In the genomic region with DNA sequence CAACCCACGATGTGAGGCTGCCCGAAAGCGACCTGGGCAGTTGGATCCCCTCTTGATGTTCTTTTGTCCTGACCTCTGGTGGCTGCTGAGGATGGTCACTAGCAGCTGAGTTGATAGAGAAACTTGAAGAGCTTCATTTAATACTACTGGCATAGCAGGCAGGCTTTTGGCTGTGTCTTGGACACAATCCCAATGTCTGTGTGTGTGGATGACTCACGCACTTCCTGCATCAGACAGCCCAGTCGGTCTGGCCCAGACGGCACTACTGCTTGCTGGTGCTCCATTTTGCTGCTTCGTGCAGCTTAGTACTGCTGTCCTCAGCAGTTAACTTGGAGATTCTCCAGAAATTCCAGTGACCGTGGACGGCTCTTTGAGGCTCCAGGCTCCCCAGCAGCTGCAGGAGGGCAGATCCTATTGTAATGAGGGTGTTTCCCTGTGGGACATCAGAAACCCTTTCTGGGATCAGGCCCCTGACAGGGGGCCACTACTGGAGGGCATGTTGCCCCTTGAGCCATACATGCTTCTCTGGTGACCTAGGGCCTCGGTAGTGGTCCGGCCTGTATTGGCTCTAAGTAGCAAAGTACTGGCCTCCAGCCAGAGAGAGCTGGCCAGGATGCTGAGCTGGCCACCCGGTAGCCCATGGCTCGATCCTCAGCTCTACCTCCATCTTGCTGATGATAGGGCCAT, we compare ENCODE assay signal across 9 cellular contexts. TPM values are rescaled to one million over a fixed set of nuclear protein-coding genes. Genes with fewer than 3 reads are reported as not detected.
DNase-seq lines count a peak whose midpoint lies in the region; ATAC-seq, FAIRE-seq and TF ChIP-seq lines count a peak whose summit lies in the region.
"Had no signal": no experiment of that assay in that cellular context is flagged by ENCODE, and none has a peak within 500 bp of the region (broad histone marks: within the 10 kb centered on the region; RNA-seq: fewer than 3 reads in every experiment).

No MANE protein-coding gene starts in this region.

- peak overlapping the region; percentile 90 to 98 (median 96) for H3K27ac Mint-ChIP-seq in CD14-positive monocyte
- H3K27ac Mint-ChIP-seq: activated naive CD8-positive, alpha-beta T cell treated with anti-CD3 and anti-CD28 coated beads, Interleukin-2, amount 10 ng/mL, durations not matched to agents 7 days and 5 days had no signal

- H3K9me3 Mint-ChIP-seq in CD14-positive monocyte: peaks cover 0 to 11% (median 5%) of the 10 kb centered on the region in 7 donors

- peak overlapping the region; percentile 40 for H2AFZ ChIP-seq in PC-3 (ENCODE audit: low read length)

- no peak overlapping the region for H3K4me3 ChIP-seq in PC-3 (ENCODE audit: low read length)
- H3K4me3 ChIP-seq in esophagus squamous epithelium: peak overlapping the region in 2 of 4 donors; percentile 1 to 4

- no peaks in the 10 kb centered on the region for H3K9me2 ChIP-seq in PC-3 (replicated peaks; ENCODE audit: low read length)

- no peak for FAIRE-seq in GM12891 (lab: Jason Lieb, UNC)

- H3K4me2 ChIP-seq in PC-3 (ENCODE audit: low read length): peak overlapping the region; percentile 43

- H3K27ac ChIP-seq in PC-3 (ENCODE audit: low read length) (peak overlapping the region; percentile 43), esophagus squamous epithelium (peak overlapping the region in 3 of 4 donors; percentile 55 to 80 (median 69))

- H3K9me3 ChIP-seq in PC-3 (ENCODE audit: low read length) (no peaks in the 10 kb centered on the region), esophagus squamous epithelium (no peaks in the 10 kb centered on the region)

- H3K4me1 ChIP-seq in PC-3 (ENCODE audit: insufficient read depth, low read length) (peaks cover 16% of the 10 kb centered on the region), esophagus squamous epithelium (peaks cover 3 to 15% (median 4%) of the 10 kb centered on the region in 3 donors)

- H3K36me3 ChIP-seq in PC-3 (ENCODE audit: low read depth, low read length): no peaks in the 10 kb centered on the region
- no peaks in the 10 kb centered on the region for H3K36me3 ChIP-seq in esophagus squamous epithelium

- H3F3A ChIP-seq in PC-3 (ENCODE audit: low read length, unreplicated experiment): no peaks in the 10 kb centered on the region

- peak in 1 of 4 donors; percentile 28 for TF ChIP-seq POLR2A in esophagus squamous epithelium (IDR thresholded peaks at IDR 0.05)
- no peak for TF ChIP-seq POLR2A in GM12891 (IDR thresholded peaks at IDR 0.05; ENCODE audit: low read depth, low read length)

- POLR2A ChIA-PET in PC-3 (lab: Charles Lee; ENCODE audit: unreplicated experiment): no interaction called here

- H3K36me3 Mint-ChIP-seq in CD14-positive monocyte: peaks cover 3 to 10% of the 10 kb centered on the region in 2 donors
- H3K36me3 Mint-ChIP-seq: activated naive CD8-positive, alpha-beta T cell treated with anti-CD3 and anti-CD28 coated beads, Interleukin-2, amount 10 ng/mL, durations not matched to agents 7 days and 5 days had no signal

- H4K20me1 ChIP-seq in PC-3 (ENCODE audit: low read length): no peaks in the 10 kb centered on the region

- TF ChIP-seq CTCF in CD14-positive monocyte (IDR thresholded peaks at IDR 0.05) (no peak), PC-3 (conservative IDR thresholded peaks at IDR 0.05; ENCODE audit: low read depth, low read length) (peak; percentile 52), esophagus squamous epithelium (IDR thresholded peaks at IDR 0.05) (no peak)

- CTCF ChIA-PET in PC-3 (lab: Charles Lee): interaction anchor here (0.6 to 1.5 kb wide), 4 partner anchors 9 to 134 kb away, joined by 3 to 14 read pairs (median 5); no protein-coding TSS in a partner anchor

- 25 to 50% methylated on average over 3 to 7 of the region's 13 CpGs for WGBS in esophagus squamous epithelium, 2 donors

- H3K4me1 Mint-ChIP-seq in CD14-positive monocyte: peaks cover 69% of the 10 kb centered on the region
- H3K4me1 Mint-ChIP-seq: activated naive CD8-positive, alpha-beta T cell treated with anti-CD3 and anti-CD28 coated beads, Interleukin-2, amount 10 ng/mL, durations not matched to agents 7 days and 5 days had no signal

- H3K27me3 ChIP-seq in PC-3 (ENCODE audit: low read length) (no peaks in the 10 kb centered on the region), esophagus squamous epithelium (no peaks in the 10 kb centered on the region)

- intact Hi-C loops in CD14-positive monocyte (cut with micrococcal nuclease) (no loop called here), PC-3 (cut with micrococcal nuclease) (loop anchor here (1.0 kb wide), 1 partner anchor 8 kb away; no protein-coding TSS in a partner anchor), esophagus squamous epithelium (cut with DNase I) (no loop called here)

- no peaks in the 10 kb centered on the region for H3K79me2 ChIP-seq in PC-3 (ENCODE audit: low read length)

- DNase-seq in CD14-positive monocyte (ENCODE audit: low spot score) (peak; percentile 91), PC-3 (peak; percentile 98), esophagus squamous epithelium (lab: John Stamatoyannopoulos, UW) (no peak), nucleus accumbens (lab: John Stamatoyannopoulos, UW) (peak in 31 of 56 donors; percentile 3 to 71 (median 19)), NCI-H2081 treated with DMSO at 0.1 percent for 48 hours (lab: John Stamatoyannopoulos, UW) (no peak), GM12891 (ENCODE audit: insufficient read length, low spot score) (no peak)
- DNase-seq: activated naive CD8-positive, alpha-beta T cell treated with anti-CD3 and anti-CD28 coated beads, Interleukin-2, amount 10 ng/mL, durations not matched to agents 7 days and 5 days had no signal

- peak; percentile 100 for ATAC-seq in PC-3
- no peak for ATAC-seq in HG02588 (IDR thresholded peaks at IDR 0.05; ENCODE audit: unreplicated experiment)
- no peak for ATAC-seq in HG03378 (IDR thresholded peaks at IDR 0.05; ENCODE audit: unreplicated experiment)

- no TSS peak for BruUV-seq in PC-3 (replicated peaks; lab: Mats Ljungman, UMichigan)

- H3K9ac ChIP-seq in PC-3 (ENCODE audit: low read length): no peak overlapping the region

- peak overlapping the region in 1 of 2 donors; percentile 44 for H3K4me3 Mint-ChIP-seq in CD14-positive monocyte
- H3K4me3 Mint-ChIP-seq: activated naive CD8-positive, alpha-beta T cell treated with anti-CD3 and anti-CD28 coated beads, Interleukin-2, amount 10 ng/mL, durations not matched to agents 7 days and 5 days had no signal

- peaks cover 0 to 8% (median 3%) of the 10 kb centered on the region in 3 donors for H3K27me3 Mint-ChIP-seq in CD14-positive monocyte (ENCODE audit: low read depth in 3 of 3)
- H3K27me3 Mint-ChIP-seq: activated naive CD8-positive, alpha-beta T cell treated with anti-CD3 and anti-CD28 coated beads, Interleukin-2, amount 10 ng/mL, durations not matched to agents 7 days and 5 days had no signal

TF ChIP-seq in GM12891, 5 proteins besides CTCF, POLR2A, EP300 and RAD21:
- TF ChIP-seq POLR2AphosphoS5 (IDR thresholded peaks at IDR 0.05; ENCODE audit: low read depth, low read length) (no peak), PAX5 (IDR thresholded peaks at IDR 0.05; ENCODE audit: insufficient read depth, low read length, severe bottlenecking) (no peak), TAF1 (IDR thresholded peaks at IDR 0.05; ENCODE audit: low read depth, low read length) (no peak), SPI1 (IDR thresholded peaks at IDR 0.05; ENCODE audit: low read depth, low read length) (no peak), POU2F2 (IDR thresholded peaks at IDR 0.05; ENCODE audit: low read depth, low read length) (no peak)

RNA-seq across cellular contexts. Expression of a gene that starts 4.5 kb away (rescaled TPM):
- polyA plus RNA-seq in CD14-positive monocyte: 1 to 10 TPM; 3.5 to 3.8 TPM
- total RNA-seq in PC-3 (2014; rRNA removed) (0.17 and 0.26 TPM in 2 replicates), esophagus squamous epithelium (1 to 10 TPM in 3 of 4 donors, under 1 TPM in 1; 0.61 to 8.9 (median 3.6) TPM)
- not detected for polyA plus RNA-seq in GM12891 (2012; ENCODE audit: low read depth, missing spikeins)

RNA-seq across cellular contexts. Expression of a gene that starts 38.5 kb away (rescaled TPM):
- 100 to 1,000 TPM in 1 of 2 donors, 10 to 100 TPM in 1; 70.3 to 108 TPM for polyA plus RNA-seq in CD14-positive monocyte
- total RNA-seq in PC-3 (2014; rRNA removed) (not detected in 2 replicates), esophagus squamous epithelium (1 to 10 TPM in 1 of 4 donors, under 1 TPM in 1, not detected in 2; 0.79 to 2.2 TPM)
- not detected for polyA plus RNA-seq in GM12891 (2012; ENCODE audit: low read depth, missing spikeins)
- total RNA-seq: activated naive CD8-positive, alpha-beta T cell treated with anti-CD3 and anti-CD28 coated beads, Interleukin-2, amount 10 ng/mL, durations not matched to agents 7 days and 5 days had no signal

RNA-seq across cellular contexts. Expression of a gene that starts 47.8 kb away (rescaled TPM):
- 1,000 to 10,000 TPM in 1 of 2 donors, 100 to 1,000 TPM in 1; 991 to 1,265 TPM for polyA plus RNA-seq in CD14-positive monocyte
- total RNA-seq in PC-3 (2014; rRNA removed): 0.46 and 0.55 TPM in 2 replicates
- total RNA-seq in esophagus squamous epithelium: 1 to 10 TPM in 3 of 4 donors, not detected in 1; 1.7 to 6.2 (median 4.4) TPM
- polyA plus RNA-seq in GM12891 (2012; ENCODE audit: low read depth, missing spikeins): not detected
- total RNA-seq: activated naive CD8-positive, alpha-beta T cell treated with anti-CD3 and anti-CD28 coated beads, Interleukin-2, amount 10 ng/mL, durations not matched to agents 7 days and 5 days had no signal

Comparison
In these comparisons a context has a peak if more than half of its experiments do, and no peak if none do; other contexts are left out.
1. DNase-seq: peak in CD14-positive monocyte (single experiment), PC-3 (single experiment) and nucleus accumbens (31 of 56); none in esophagus squamous epithelium (single experiment), NCI-H2081 treated with DMSO at 0.1 percent for 48 hours (single experiment) and GM12891 (single experiment).